8 cellular contexts compared by ENCODE assay signal in genomic region chr17:80261895-80262279, GRCh38. TPM values are rescaled to one million over a fixed set of nuclear protein-coding genes. Genes with fewer than 3 reads are reported as not detected.
A peak's percentile ranks its signal among the peaks of the same experiment; 100 is the strongest.
ATAC-seq lines count a peak whose summit lies in the region.

No MANE protein-coding gene starts in this region.

- H3K4me3 ChIP-seq in HUES48 (ENCODE audit: low read depth, low read length) = peak overlapping the region; percentile 86
- H3K4me3 ChIP-seq in iPS-18a (ENCODE audit: low read length) = peak overlapping the region; percentile 87

- peaks cover 38% of the 10 kb centered on the region for H3K4me1 Mint-ChIP-seq in activated T-helper 17 cell treated with anti-CD3 and anti-CD28 coated beads, Interleukin-2, amount 50 U/mL, for 72 hours
- H3K4me1 Mint-ChIP-seq in stimulated activated memory B cell treated with anti-CD40 and anti-IgM and Interleukin-4, amounts not matched to agents 10 μg/mL and 1 μg/mL and 100 μg/mL, for 72 hours = peaks cover 74% of the 10 kb centered on the region

- H3K36me3 ChIP-seq in HUES48 (ENCODE audit: control insufficient read depth, insufficient read depth, low read length) (peaks cover 19% of the 10 kb centered on the region), iPS-18a (ENCODE audit: control insufficient read depth, low read depth, low read length) (no peaks in the 10 kb centered on the region)

- H3K9ac ChIP-seq in HUES48 (ENCODE audit: low read depth, low read length) (peak overlapping the region; percentile 47), iPS-18a (ENCODE audit: low read length) (peak overlapping the region; percentile 95)

- H3K27me3 Mint-ChIP-seq in activated T-helper 17 cell treated with anti-CD3 and anti-CD28 coated beads, Interleukin-2, amount 50 U/mL, for 72 hours = no peaks in the 10 kb centered on the region
- H3K27me3 Mint-ChIP-seq in stimulated activated memory B cell treated with anti-CD40 and anti-IgM and Interleukin-4, amounts not matched to agents 10 μg/mL and 1 μg/mL and 100 μg/mL, for 72 hours = no peaks in the 10 kb centered on the region

- H3K9me3 Mint-ChIP-seq in activated T-helper 17 cell treated with anti-CD3 and anti-CD28 coated beads, Interleukin-2, amount 50 U/mL, for 72 hours = no peaks in the 10 kb centered on the region
- H3K9me3 Mint-ChIP-seq in stimulated activated memory B cell treated with anti-CD40 and anti-IgM and Interleukin-4, amounts not matched to agents 10 μg/mL and 1 μg/mL and 100 μg/mL, for 72 hours = no peaks in the 10 kb centered on the region

- no peak for ATAC-seq in activated T-helper 17 cell treated with anti-CD3 and anti-CD28 coated beads, Interleukin-2, amount 50 U/mL, for 72 hours (replicated peaks)
- no peak for ATAC-seq in stimulated activated memory B cell treated with anti-CD40 and anti-IgM and Interleukin-4, amounts not matched to agents 10 μg/mL and 1 μg/mL and 100 μg/mL, for 72 hours
- ATAC-seq in GM18873 (IDR thresholded peaks at IDR 0.05; ENCODE audit: low FRiP score, unreplicated experiment) (no peak), GM21526 (IDR thresholded peaks at IDR 0.05; ENCODE audit: low FRiP score, unreplicated experiment) (no peak), GM19023 (IDR thresholded peaks at IDR 0.05; ENCODE audit: unreplicated experiment) (no peak), HG03135 (IDR thresholded peaks at IDR 0.05; ENCODE audit: unreplicated experiment) (no peak)

- peak overlapping the region; percentile 100 for H3K27ac ChIP-seq in HUES48 (ENCODE audit: low read depth, low read length)
- H3K27ac ChIP-seq in iPS-18a (ENCODE audit: low read length) = peak overlapping the region; percentile 90

- H3K9me3 ChIP-seq in HUES48 (ENCODE audit: control insufficient read depth, insufficient read depth, low read length) (no peaks in the 10 kb centered on the region), iPS-18a (ENCODE audit: control insufficient read depth, low read depth, low read length) (no peaks in the 10 kb centered on the region)

- H3K27ac Mint-ChIP-seq in activated T-helper 17 cell treated with anti-CD3 and anti-CD28 coated beads, Interleukin-2, amount 50 U/mL, for 72 hours = peak overlapping the region; percentile 98
- H3K27ac Mint-ChIP-seq in stimulated activated memory B cell treated with anti-CD40 and anti-IgM and Interleukin-4, amounts not matched to agents 10 μg/mL and 1 μg/mL and 100 μg/mL, for 72 hours = peak overlapping the region; percentile 90

- peak overlapping the region; percentile 99 for H3K4me3 Mint-ChIP-seq in activated T-helper 17 cell treated with anti-CD3 and anti-CD28 coated beads, Interleukin-2, amount 50 U/mL, for 72 hours
- H3K4me3 Mint-ChIP-seq in stimulated activated memory B cell treated with anti-CD40 and anti-IgM and Interleukin-4, amounts not matched to agents 10 μg/mL and 1 μg/mL and 100 μg/mL, for 72 hours = peak overlapping the region; percentile 77

- H3K36me3 Mint-ChIP-seq in activated T-helper 17 cell treated with anti-CD3 and anti-CD28 coated beads, Interleukin-2, amount 50 U/mL, for 72 hours (ENCODE audit: low read depth) = peaks cover 32% of the 10 kb centered on the region
- H3K36me3 Mint-ChIP-seq in stimulated activated memory B cell treated with anti-CD40 and anti-IgM and Interleukin-4, amounts not matched to agents 10 μg/mL and 1 μg/mL and 100 μg/mL, for 72 hours = peaks cover 11% of the 10 kb centered on the region

- H3K4me1 ChIP-seq in HUES48 (ENCODE audit: control insufficient read depth, insufficient read depth, low read length) (peaks cover 27% of the 10 kb centered on the region), iPS-18a (ENCODE audit: control insufficient read depth, low read depth, low read length) (peaks cover 23% of the 10 kb centered on the region)

- H3K27me3 ChIP-seq in HUES48 (ENCODE audit: control insufficient read depth, insufficient read depth, low read length) (no peaks in the 10 kb centered on the region), iPS-18a (ENCODE audit: control insufficient read depth, insufficient read depth, low read length) (no peaks in the 10 kb centered on the region)

RNA-seq across cellular contexts. Expression of gene RNF213, which starts 1.2 kb away (rescaled TPM):
- 1,000 to 10,000 TPM; 1,022 to 1,405 TPM for total RNA-seq in activated T-helper 17 cell treated with anti-CD3 and anti-CD28 coated beads, Interleukin-2, amount 50 U/mL, for 72 hours

RNA-seq across cellular contexts. Expression of gene SLC26A11, which starts 41.7 kb away (rescaled TPM):
- total RNA-seq in activated T-helper 17 cell treated with anti-CD3 and anti-CD28 coated beads, Interleukin-2, amount 50 U/mL, for 72 hours = 10 to 100 TPM; 23.5 to 37.3 TPM

RNA-seq across cellular contexts. Expression of gene SGSH, which starts 41.8 kb away (rescaled TPM):
- total RNA-seq in activated T-helper 17 cell treated with anti-CD3 and anti-CD28 coated beads, Interleukin-2, amount 50 U/mL, for 72 hours = 10 to 100 TPM; 45.7 to 63.6 TPM
